Comparison of ENCODE assay signal across 9 cellular contexts in the genomic region with DNA sequence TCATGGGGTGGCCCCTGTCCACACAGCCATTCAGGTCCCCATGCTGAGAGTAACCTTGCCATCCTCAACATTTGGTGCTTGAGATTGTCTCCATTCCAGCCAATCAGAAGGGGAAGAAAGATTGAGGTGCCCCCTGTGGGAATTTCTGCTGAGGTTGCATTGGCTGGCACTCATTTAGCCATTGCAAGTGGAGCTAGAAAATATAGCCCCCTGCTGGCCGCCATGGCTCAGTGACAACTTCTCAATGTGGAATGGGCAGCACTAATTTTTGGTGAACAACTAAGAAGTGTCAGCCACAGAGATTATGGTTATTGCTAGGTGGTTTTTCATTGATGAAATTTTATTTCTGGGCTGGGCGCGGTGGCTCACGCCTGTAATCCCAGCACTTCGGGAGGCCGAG. TPM values are rescaled to one million over a fixed set of nuclear protein-coding genes. Genes with fewer than 3 reads are reported as not detected.
DNase-seq lines count a peak whose midpoint lies in the region; ATAC-seq, FAIRE-seq and TF ChIP-seq lines count a peak whose summit lies in the region.
"Had no signal": no experiment of that assay in that cellular context is flagged by ENCODE, and none has a peak within 500 bp of the region (broad histone marks: within the 10 kb centered on the region; RNA-seq: fewer than 3 reads in every experiment).

No MANE protein-coding gene starts in this region.

- H3K9me3 Mint-ChIP-seq in stimulated activated naive B cell treated with anti-CD40 and anti-IgM and Interleukin-4, amounts not matched to agents 10 μg/mL and 1 μg/mL and 100 μg/mL, for 72 hours: peaks cover 0 to 11% of the 10 kb centered on the region in 2 donors

- intact Hi-C loops in adrenal gland (cut with DNase I): loop anchor here in 1 of 2 donors (10.0 kb wide), 1 partner anchor 264 kb away; no protein-coding TSS in a partner anchor

- no peak overlapping the region for H3K27ac Mint-ChIP-seq in stimulated activated naive B cell treated with anti-CD40 and anti-IgM and Interleukin-4, amounts not matched to agents 10 μg/mL and 1 μg/mL and 100 μg/mL, for 72 hours
- H3K27ac Mint-ChIP-seq: activated naive CD8-positive, alpha-beta T cell had no signal

- no peaks in the 10 kb centered on the region for H3K4me1 ChIP-seq in adrenal gland (replicated peaks in 1 of 2)
- H3K4me1 ChIP-seq in keratinocyte (ENCODE audit: control insufficient read depth, extremely low read depth, insufficient read depth, low read length): no peaks in the 10 kb centered on the region

- dilution Hi-C loops in keratinocyte (cut with MboI; ENCODE audit: extremely low pct_ligation_motif_present, low sequenced_read_pairs): no loop called here

- H3K27me3 ChIP-seq in adrenal gland (no peaks in the 10 kb centered on the region), keratinocyte (ENCODE audit: control insufficient read depth, extremely low read depth, insufficient read depth, low read length) (no peaks in the 10 kb centered on the region)

- H4K20me1 ChIP-seq in keratinocyte (ENCODE audit: control insufficient read depth, extremely low read depth, insufficient read depth, low read length): no peaks in the 10 kb centered on the region

- no peak overlapping the region for H3K9ac ChIP-seq in keratinocyte (ENCODE audit: control insufficient read depth, extremely low read depth, insufficient read depth, low read length)

- TF ChIP-seq CTCF in adrenal gland (IDR thresholded peaks at IDR 0.05) (peak; percentile 37 to 59 (median 52)), keratinocyte (optimal IDR thresholded peaks at IDR 0.05 in 1 of 3, IDR thresholded peaks at IDR 0.05 in 1 of 3, conservative IDR thresholded peaks at IDR 0.05 in 1 of 3; ENCODE audit: extremely low read depth in 1 of 3, insufficient read depth in 2 of 3, low read length in 3 of 3) (peak; percentile 65 to 79 (median 70))

- peak; percentile 39 for DNase-seq in NCI-H146 (lab: John Stamatoyannopoulos, UW)
- no peak for DNase-seq in NCI-H146 treated with DMSO at 0.1 percent for 48 hours (lab: John Stamatoyannopoulos, UW; ENCODE audit: unreplicated experiment)
- peak; percentile 17 for DNase-seq in NCI-H526 treated with DMSO at 0.1 percent for 48 hours (lab: John Stamatoyannopoulos, UW)
- peak; percentile 25 to 70 (median 50) for DNase-seq in adrenal gland
- no peak for DNase-seq in keratinocyte (ENCODE audit: low read depth, low spot score)
- no peak for DNase-seq in stimulated activated naive B cell treated with anti-CD40 and anti-IgM and Interleukin-4, amounts not matched to agents 10 μg/mL and 1 μg/mL and 100 μg/mL, for 72 hours

- FAIRE-seq in keratinocyte (lab: Jason Lieb, UNC): no peak

- H3K4me3 ChIP-seq in adrenal gland (no peak overlapping the region), keratinocyte (ENCODE audit: control insufficient read depth in 2 of 3, extremely low read depth in 1 of 3, insufficient read depth in 2 of 3, low read depth in 1 of 3, low read length in 3 of 3) (no peak overlapping the region)

- no peaks in the 10 kb centered on the region for H3K9me1 ChIP-seq in keratinocyte (ENCODE audit: control insufficient read depth, extremely low read depth, insufficient read depth, low read length)

- WGBS in adrenal gland, 4 donors: 59 to 71% (median 69%) methylated on average over 6 of the region's 6 CpGs

- H3K4me1 Mint-ChIP-seq in stimulated activated naive B cell treated with anti-CD40 and anti-IgM and Interleukin-4, amounts not matched to agents 10 μg/mL and 1 μg/mL and 100 μg/mL, for 72 hours: peaks cover 0 to 7% of the 10 kb centered on the region in 2 donors

- no peak overlapping the region for H3K4me2 ChIP-seq in keratinocyte (ENCODE audit: control insufficient read depth, extremely low read depth, insufficient read depth, low read depth, low read length)

- H3K9me3 ChIP-seq in adrenal gland (replicated peaks in 1 of 3) (no peaks in the 10 kb centered on the region), keratinocyte (ENCODE audit: control insufficient read depth, low read depth, low read length) (no peaks in the 10 kb centered on the region)

- H3K4me3 Mint-ChIP-seq in stimulated activated naive B cell treated with anti-CD40 and anti-IgM and Interleukin-4, amounts not matched to agents 10 μg/mL and 1 μg/mL and 100 μg/mL, for 72 hours: no peak overlapping the region
- H3K4me3 Mint-ChIP-seq: activated naive CD8-positive, alpha-beta T cell had no signal

- TF ChIP-seq POLR2A in adrenal gland (IDR thresholded peaks at IDR 0.05): no peak

- H3K27ac ChIP-seq in adrenal gland: no peak overlapping the region
- H3K27ac ChIP-seq in keratinocyte (ENCODE audit: control insufficient read depth, insufficient read depth, low read length): no peak overlapping the region

- H3K36me3 ChIP-seq in adrenal gland (replicated peaks in 1 of 2) (no peaks in the 10 kb centered on the region), keratinocyte (ENCODE audit: control insufficient read depth in 2 of 2, extremely low read depth in 1 of 2, insufficient read depth in 2 of 2, low read length in 2 of 2) (no peaks in the 10 kb centered on the region)

- ATAC-seq in HG02642 (IDR thresholded peaks at IDR 0.05; ENCODE audit: poor library complexity, unreplicated experiment) (peak; percentile 69), GM18517 (IDR thresholded peaks at IDR 0.05; ENCODE audit: unreplicated experiment) (no peak)
- peak; percentile 74 to 80 for ATAC-seq in stimulated activated naive B cell treated with anti-CD40 and anti-IgM and Interleukin-4, amounts not matched to agents 10 μg/mL and 1 μg/mL and 100 μg/mL, for 72 hours (replicated peaks)

- no peaks in the 10 kb centered on the region for H3K36me3 Mint-ChIP-seq in stimulated activated naive B cell treated with anti-CD40 and anti-IgM and Interleukin-4, amounts not matched to agents 10 μg/mL and 1 μg/mL and 100 μg/mL, for 72 hours
- H3K36me3 Mint-ChIP-seq: activated naive CD8-positive, alpha-beta T cell had no signal

- H2AFZ ChIP-seq in keratinocyte (ENCODE audit: control insufficient read depth, low read length): no peak overlapping the region

- H3K27me3 Mint-ChIP-seq in stimulated activated naive B cell treated with anti-CD40 and anti-IgM and Interleukin-4, amounts not matched to agents 10 μg/mL and 1 μg/mL and 100 μg/mL, for 72 hours: peaks cover 14 to 17% of the 10 kb centered on the region in 2 donors

- H3K79me2 ChIP-seq in keratinocyte (ENCODE audit: control insufficient read depth, insufficient read depth, low read length): no peaks in the 10 kb centered on the region

RNA-seq across cellular contexts. Expression of gene COL6A6, which starts 22.0 kb away (rescaled TPM):
- under 1 TPM; under 0.01 to 0.61 (median 0.08) TPM for total RNA-seq in adrenal gland
- polyA plus RNA-seq in adrenal gland (under 1 TPM; 0.11 to 0.17 (median 0.16) TPM), keratinocyte (not detected in 3 replicates)
- polyA plus RNA-seq in keratinocyte (2011; ENCODE audit: low read depth): not detected
- polyA plus RNA-seq in keratinocyte (2011; cell fraction: cytosol; rRNA removed): not detected in 2 replicates
- polyA plus RNA-seq in keratinocyte (2011; cell fraction: nucleus; rRNA removed): 0.05 TPM in 1 of 2 replicates, not detected in the other
- 0.01 TPM in 1 of 2 replicates, not detected in the other for polyA plus RNA-seq in keratinocyte (2012; ENCODE audit: low replicate concordance)
- polyA minus RNA-seq in keratinocyte: not detected in 3 replicates
- not detected for polyA minus RNA-seq in keratinocyte (2011; cell fraction: cytosol; rRNA and poly(A)+ RNA removed)
- polyA minus RNA-seq in keratinocyte (2011; cell fraction: nucleus; rRNA and poly(A)+ RNA removed): 0.08 TPM in 1 of 2 replicates, not detected in the other

Comparison
In these comparisons a context has a peak if more than half of its experiments do, and no peak if none do; other contexts are left out.
1. DNase-seq: peak in NCI-H146 (single experiment), NCI-H526 treated with DMSO at 0.1 percent for 48 hours (single experiment) and adrenal gland (7 of 7); none in NCI-H146 treated with DMSO at 0.1 percent for 48 hours (single experiment), keratinocyte (single experiment) and stimulated activated naive B cell treated with anti-CD40 and anti-IgM and Interleukin-4, amounts not matched to agents 10 μg/mL and 1 μg/mL and 100 μg/mL, for 72 hours (single experiment).